13 cellular contexts compared by ENCODE assay signal in the genomic region with DNA sequence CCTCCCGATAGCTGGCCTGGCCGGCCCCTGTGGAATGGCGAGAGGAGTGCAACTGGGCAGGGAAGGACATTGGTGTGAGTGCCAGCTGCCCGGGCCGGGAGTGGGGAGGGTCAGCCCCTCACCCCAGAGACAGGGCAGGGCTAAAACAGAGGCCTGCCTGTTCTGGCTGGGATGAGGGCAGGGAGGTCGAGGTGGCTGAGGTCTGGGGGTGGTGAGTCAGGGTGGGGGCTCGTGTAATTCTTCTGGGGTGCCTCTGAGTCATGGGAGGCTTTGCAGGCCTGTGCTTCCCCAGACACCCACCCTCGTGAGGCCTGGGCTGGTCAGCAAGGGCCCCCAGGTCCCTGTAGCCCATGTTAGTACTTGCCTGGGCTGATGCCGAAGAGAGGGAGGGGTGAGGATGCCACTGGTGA. TPM values are rescaled to one million over a fixed set of nuclear protein-coding genes. Genes with fewer than 3 reads are reported as not detected.
DNase-seq lines count a peak whose midpoint lies in the region; ATAC-seq and TF ChIP-seq lines count a peak whose summit lies in the region.
"Had no signal": no experiment of that assay in that cellular context is flagged by ENCODE, and none has a peak within 500 bp of the region (broad histone marks: within the 10 kb centered on the region; RNA-seq: fewer than 3 reads in every experiment).

No MANE protein-coding gene starts in this region.

- H3K9me3 ChIP-seq in left ventricle myocardium inferior (replicated peaks) (no peaks in the 10 kb centered on the region), upper lobe of right lung (no peaks in the 10 kb centered on the region)
- H3K9me3 ChIP-seq: SJSA1, thoracic aorta had no signal

- peak overlapping the region in 1 of 3 experiments; percentile 87 for H3K4me3 Mint-ChIP-seq in nephron

- no peak for DNase-seq in left ventricle myocardium inferior
- no peak for DNase-seq in Right ventricle myocardium inferior (ENCODE audit: missing footprints)
- no peak for DNase-seq in coronary artery (ENCODE audit: low spot score)
- DNase-seq in upper lobe of right lung: no peak
- no peak for DNase-seq in D341Med (ENCODE audit: low spot score)
- DNase-seq in middle frontal gyrus (ENCODE audit: extremely low spot score, low spot score): no peak
- DNase-seq: dermis blood vessel endothelial cell, Karpas-422, NCI-H2029 treated with DMSO at 0.1 percent for 48 hours had no signal

- H3K27me3 ChIP-seq in left ventricle myocardium inferior (ENCODE audit: low read depth) (peaks cover 18% of the 10 kb centered on the region), upper lobe of right lung (peaks cover 7% of the 10 kb centered on the region)
- H3K27me3 ChIP-seq: SJSA1 had no signal

- no peaks in the 10 kb centered on the region for H3K9me3 Mint-ChIP-seq in nephron

- H3K4me3 ChIP-seq in left ventricle myocardium inferior (peak overlapping the region; percentile 70), coronary artery (peak overlapping the region; percentile 74), upper lobe of right lung (peak overlapping the region; percentile 55)
- H3K4me3 ChIP-seq: SJSA1, thoracic aorta had no signal

- peaks cover 5% of the 10 kb centered on the region for H3K36me3 Mint-ChIP-seq in nephron (ENCODE audit: low read depth)

- TF ChIP-seq CTCF in left ventricle myocardium inferior (IDR thresholded peaks at IDR 0.05; ENCODE audit: borderline replicate concordance) (no peak), coronary artery (IDR thresholded peaks at IDR 0.05) (no peak), nephron (IDR thresholded peaks at IDR 0.05; ENCODE audit: unreplicated experiment in 3 of 3) (no peak), upper lobe of right lung (IDR thresholded peaks at IDR 0.05) (no peak)

- no peak for ATAC-seq in Right ventricle myocardium inferior
- ATAC-seq in upper lobe of right lung: no peak
- no peak for ATAC-seq in GM21367 (IDR thresholded peaks at IDR 0.05; ENCODE audit: unreplicated experiment)

- peak overlapping the region in 2 of 3 experiments; percentile 75 to 97 for H3K27ac Mint-ChIP-seq in nephron

- intact Hi-C loops in left ventricle myocardium inferior (cut with micrococcal nuclease): loop anchor here (5.0 to 10.0 kb wide), 2 partner anchors 43 to 76 kb away; partner anchors contain the start of gene GNAT1
- intact Hi-C loops in Right ventricle myocardium inferior (cut with DNase I): loop anchor here (5.0 kb wide), 1 partner anchor 148 kb away; no protein-coding TSS in a partner anchor
- intact Hi-C loops in upper lobe of right lung (cut with DNase I): loop anchor here (5.0 kb wide), 2 partner anchors 43 to 78 kb away; partner anchors contain the start of gene GNAT1

- H3K4me1 ChIP-seq in left ventricle myocardium inferior (peaks cover 76% of the 10 kb centered on the region), upper lobe of right lung (peaks cover 46% of the 10 kb centered on the region)

- H3K36me3 ChIP-seq in left ventricle myocardium inferior (no peaks in the 10 kb centered on the region), upper lobe of right lung (no peaks in the 10 kb centered on the region)
- H3K36me3 ChIP-seq: SJSA1, thoracic aorta had no signal

- H3K27ac ChIP-seq in left ventricle myocardium inferior (replicated peaks) (peak overlapping the region; percentile 99), coronary artery (peak overlapping the region in 1 of 2 donors; percentile 99), upper lobe of right lung (peak overlapping the region; percentile 90)
- H3K27ac ChIP-seq: SJSA1 had no signal

- peaks cover 21% of the 10 kb centered on the region for H3K27me3 Mint-ChIP-seq in nephron (ENCODE audit: low read depth)

- H3K4me1 Mint-ChIP-seq in nephron: peaks cover 65% of the 10 kb centered on the region

RNA-seq across cellular contexts. Expression of gene SEMA3B, which starts 1.5 kb away (rescaled TPM):
- total RNA-seq in left ventricle myocardium inferior: 23.2 TPM
- 19.8 TPM for total RNA-seq in Right ventricle myocardium inferior
- total RNA-seq in upper lobe of right lung: 120 TPM

RNA-seq across cellular contexts. Expression of gene LSMEM2, which starts 8.5 kb away (rescaled TPM):
- total RNA-seq in left ventricle myocardium inferior: 27.7 TPM
- total RNA-seq in Right ventricle myocardium inferior: 29.8 TPM
- total RNA-seq in upper lobe of right lung: not detected
- total RNA-seq: dermis blood vessel endothelial cell, SJSA1, thoracic aorta had no signal

RNA-seq across cellular contexts. Expression of gene IFRD2, which starts 21.8 kb away (rescaled TPM):
- total RNA-seq in left ventricle myocardium inferior: 54.9 TPM
- 69.4 TPM for total RNA-seq in Right ventricle myocardium inferior
- 77.0 TPM for total RNA-seq in upper lobe of right lung

RNA-seq across cellular contexts. Expression of gene HYAL3, which starts 28.8 kb away (rescaled TPM):
- total RNA-seq in left ventricle myocardium inferior (1.2 TPM), Right ventricle myocardium inferior (1.4 TPM), upper lobe of right lung (2.8 TPM)

RNA-seq across cellular contexts. Expression of gene NAA80, which starts 28.8 kb away (rescaled TPM):
- total RNA-seq in left ventricle myocardium inferior: 5.3 TPM
- total RNA-seq in Right ventricle myocardium inferior: 5.8 TPM
- 12.5 TPM for total RNA-seq in upper lobe of right lung

Comparison
In these comparisons a context has a peak if more than half of its experiments do, and no peak if none do; other contexts are left out.
1. RNA of gene LSMEM2, which starts 8.5 kb away (total RNA-seq): 29.8 TPM in Right ventricle myocardium inferior (single experiment) and 27.7 TPM in left ventricle myocardium inferior (single experiment); not detected in upper lobe of right lung (single experiment); every median in the first group is over 10 times any median in the second.
2. Peak in every context shown above with its lines, with median percentiles within 50 percentile points of each other: H3K4me3 ChIP-seq.